In the genomic region with DNA sequence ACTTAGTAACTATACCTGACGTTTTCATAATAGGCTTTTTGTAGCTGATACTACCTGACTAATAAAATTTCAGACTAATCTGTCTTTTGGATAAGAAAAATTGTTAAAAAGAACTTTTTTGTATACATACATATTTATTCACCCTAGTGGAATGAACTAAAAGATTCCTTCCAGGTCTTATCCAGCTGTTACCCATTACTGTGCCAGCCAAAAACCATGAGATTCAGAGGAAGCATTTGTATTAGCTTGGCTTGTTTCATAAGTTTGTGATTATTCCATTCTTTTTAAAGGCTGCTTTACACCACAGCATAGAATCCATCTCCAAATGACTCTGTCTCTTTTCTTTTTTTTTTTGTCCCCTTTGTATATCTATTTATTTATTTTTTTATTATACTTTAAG, we compare ENCODE assay signal across 27 cellular contexts.
"Had no signal": no experiment of that assay in that cellular context is flagged by ENCODE, and none has a peak within 500 bp of the region (broad histone marks: within the 10 kb centered on the region; RNA-seq: fewer than 3 reads in every experiment).

No MANE protein-coding gene starts in this region.

- FAIRE-seq: astrocyte, endothelial cell of umbilical vein, urothelium cell line had no signal

- DNase-seq: activated CD4-positive, alpha-beta memory T cell treated with anti-CD3 and anti-CD28 coated beads, Interleukin-2, amount 10 ng/mL, durations not matched to agents 7 days and 5 days; activated CD4-positive, alpha-beta T cell treated with anti-CD3 and anti-CD28 coated beads, Interleukin-2, amount 10 ng/mL, durations not matched to agents 7 days and 5 days; activated CD4-positive, CD25-positive, alpha-beta regulatory T cell treated with anti-CD3 and anti-CD28 coated beads, Interleukin-2, amount 50 U/mL, for 72 hours; activated CD8-positive, alpha-beta memory T cell treated with anti-CD3 and anti-CD28 coated beads, Interleukin-2, amount 50 U/mL, for 48 hours; activated gamma-delta T cell; activated naive CD4-positive, alpha-beta T cell treated with anti-CD3 and anti-CD28 coated beads, Interleukin-2, amount 10 ng/mL, durations not matched to agents 7 days and 5 days; activated naive CD8-positive, alpha-beta T cell treated with anti-CD3 and anti-CD28 coated beads, Interleukin-2, amount 10 ng/mL, durations not matched to agents 7 days and 5 days; activated T-cell treated with anti-CD3 and anti-CD28 coated beads, Interleukin-2, amount 50 U/mL, for 24 hours; amniotic stem cell; brain microvascular endothelial cell; cortex of kidney; heart left ventricle; hypothalamus; immature natural killer cell; naive thymus-derived CD4-positive, alpha-beta T cell; ovary; right lobe of liver; stimulated activated CD4-positive, alpha-beta T cell treated with anti-CD3 and anti-CD28 coated beads, Interleukin-2, amount 100 ng/mL, for 48 hours; stimulated activated naive CD4-positive, alpha-beta T cell treated with Interleukin-2 at 50 U/mL for 16 hours; T-helper 17 cell; T1000; testis; trophoblast cell; WERI-Rb-1 had no signal
